ENCODE assay signal across 9 cellular contexts in the genomic region with DNA sequence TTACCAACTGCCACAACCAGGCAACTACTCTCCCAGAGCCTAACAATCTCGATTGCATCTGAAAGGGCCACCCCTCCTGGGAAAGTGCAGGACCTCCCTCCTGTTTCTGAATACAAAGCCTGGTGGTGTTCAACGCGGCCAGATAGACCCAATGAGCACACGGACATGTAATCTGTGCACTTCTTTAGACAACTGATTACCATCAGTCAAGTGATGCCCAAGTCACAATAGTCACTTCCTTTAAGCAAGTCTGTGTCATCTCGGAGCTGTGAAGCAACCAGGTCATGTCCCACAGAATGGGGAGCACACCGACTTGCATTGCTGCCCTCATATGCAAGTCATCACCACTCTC. TPM values are rescaled to one million over a fixed set of nuclear protein-coding genes. Genes with fewer than 3 reads are reported as not detected.
DNase-seq lines count a peak whose midpoint lies in the region; ATAC-seq and TF ChIP-seq lines count a peak whose summit lies in the region.
"Had no signal": no experiment of that assay in that cellular context is flagged by ENCODE, and none has a peak within 500 bp of the region (broad histone marks: within the 10 kb centered on the region; RNA-seq: fewer than 3 reads in every experiment).

No MANE protein-coding gene starts in this region.

- in situ Hi-C loops in mammary epithelial cell (cut with MboI; ENCODE audit: low sequenced_read_pairs in 2 of 2) = no loop called here

- dilution Hi-C loops in mammary epithelial cell (cut with HindIII; ENCODE audit: low sequenced_read_pairs) = no loop called here

- H3K79me2 ChIP-seq in DOHH2 (ENCODE audit: control insufficient read depth, low read length) = peaks cover 54% of the 10 kb centered on the region
- peaks cover 42% of the 10 kb centered on the region for H3K79me2 ChIP-seq in PC-3 (ENCODE audit: low read length)
- peaks cover 3% of the 10 kb centered on the region for H3K79me2 ChIP-seq in mammary epithelial cell (ENCODE audit: insufficient read depth, low read length)

- H3K36me3 ChIP-seq in DOHH2 (ENCODE audit: control insufficient read depth, low read length) (peaks cover 6% of the 10 kb centered on the region; the same call in 1 of the 2 replicates), PC-3 (ENCODE audit: low read depth, low read length) (no peaks in the 10 kb centered on the region), mammary epithelial cell (ENCODE audit: insufficient read depth, low read length) (no peaks in the 10 kb centered on the region)

- H3K4me2 ChIP-seq in DOHH2 (ENCODE audit: low read length) = peak overlapping the region; percentile 84
- peak overlapping the region; percentile 89 for H3K4me2 ChIP-seq in PC-3 (ENCODE audit: low read length)
- H3K4me2 ChIP-seq in mammary epithelial cell (ENCODE audit: insufficient read depth, low read depth, low read length) = peak overlapping the region; percentile 77

- 1% methylated on average over 6 of the region's 6 CpGs for WGBS in mammary epithelial cell (ENCODE audit: low coverage, missing lambda C conversion rate)

- H3K9ac ChIP-seq in PC-3 (ENCODE audit: low read length) (peak overlapping the region; percentile 86), mammary epithelial cell (ENCODE audit: insufficient read depth, low read length) (peak overlapping the region; percentile 88)

- H3K9me2 ChIP-seq in DOHH2 (replicated peaks; ENCODE audit: control insufficient read depth, low read length) = no peaks in the 10 kb centered on the region
- no peaks in the 10 kb centered on the region for H3K9me2 ChIP-seq in PC-3 (replicated peaks; ENCODE audit: low read length)

- H3K4me1 ChIP-seq in DOHH2 (ENCODE audit: control insufficient read depth, low read length) (peaks cover 24% of the 10 kb centered on the region), PC-3 (ENCODE audit: insufficient read depth, low read length) (peaks cover 43% of the 10 kb centered on the region), mammary epithelial cell (ENCODE audit: insufficient read depth, low read length) (peaks cover 13% of the 10 kb centered on the region)

- CTCF ChIA-PET in PC-3 (lab: Charles Lee) (no interaction called here), mammary epithelial cell (lab: Charles Lee; ENCODE audit: low non-redundant PET) (no interaction called here)

- H4K20me1 ChIP-seq in DOHH2 (ENCODE audit: control insufficient read depth, insufficient read depth, low read depth, low read length) (no peaks in the 10 kb centered on the region), PC-3 (ENCODE audit: low read length) (no peaks in the 10 kb centered on the region), mammary epithelial cell (ENCODE audit: insufficient read depth, low read length) (no peaks in the 10 kb centered on the region)

- ATAC-seq in GM19328 (IDR thresholded peaks at IDR 0.05; ENCODE audit: unreplicated experiment) = peak; percentile 38
- peak; percentile 41 for ATAC-seq in HG03354 (IDR thresholded peaks at IDR 0.05; ENCODE audit: poor library complexity, severe bottlenecking, unreplicated experiment)
- peak; percentile 14 for ATAC-seq in PC-3

- no peaks in the 10 kb centered on the region for H3K9me3 ChIP-seq in DOHH2 (ENCODE audit: control insufficient read depth, insufficient read depth, low read length)
- no peaks in the 10 kb centered on the region for H3K9me3 ChIP-seq in PC-3 (ENCODE audit: low read length)
- H3K9me3 ChIP-seq in mammary epithelial cell (replicated peaks; ENCODE audit: insufficient read depth, low read length) = no peaks in the 10 kb centered on the region

- peak; percentile 56 for DNase-seq in PC-3
- peak; percentile 67 for DNase-seq in mammary epithelial cell
- DNase-seq in inferior parietal cortex (ENCODE audit: extremely low spot score) = peak; percentile 68
- DNase-seq in stimulated activated CD4-positive, alpha-beta T cell treated with anti-CD3 and anti-CD28 coated beads, TNF-alpha, amount 100 ng/mL, for 48 hours (ENCODE audit: low read depth in 3 of 3) = peak in 2 of 3 donors; percentile 15 to 60
- no peak for DNase-seq in SW480 (ENCODE audit: low spot score)

- intact Hi-C loops in PC-3 (cut with micrococcal nuclease) (loop anchor here (10.0 kb wide), 1 partner anchor 152 kb away; no protein-coding TSS in a partner anchor), mammary epithelial cell (cut with micrococcal nuclease) (loop anchor here (2.0 to 5.0 kb wide), 4 partner anchors 44 to 1640 kb away; a partner anchor contains a TSS)

- H3F3A ChIP-seq in DOHH2 (ENCODE audit: control insufficient read depth, insufficient read depth) (no peaks in the 10 kb centered on the region), PC-3 (ENCODE audit: low read length, unreplicated experiment) (peaks cover 6% of the 10 kb centered on the region)

- no peaks in the 10 kb centered on the region for H3K27me3 ChIP-seq in DOHH2 (ENCODE audit: control insufficient read depth, low read length)
- H3K27me3 ChIP-seq in PC-3 (ENCODE audit: low read length) = no peaks in the 10 kb centered on the region
- H3K27me3 ChIP-seq in mammary epithelial cell (ENCODE audit: insufficient read depth, low read length) = no peaks in the 10 kb centered on the region

- H3K4me3 ChIP-seq in DOHH2 (ENCODE audit: low read length) = peak overlapping the region; percentile 81
- H3K4me3 ChIP-seq in PC-3 (ENCODE audit: low read length) = peak overlapping the region; percentile 89
- peak overlapping the region; percentile 60 to 77 (median 76) for H3K4me3 ChIP-seq in mammary epithelial cell (replicated peaks in 1 of 3; ENCODE audit: insufficient read depth in 1 of 3, low read depth in 2 of 3, low read length in 3 of 3)

- TF ChIP-seq CTCF in DOHH2 (IDR thresholded peaks at IDR 0.05; ENCODE audit: low read depth, low read length, poor library complexity, severe bottlenecking) (no peak), PC-3 (conservative IDR thresholded peaks at IDR 0.05; ENCODE audit: low read depth, low read length) (no peak), mammary epithelial cell (conservative IDR thresholded peaks at IDR 0.05 in 1 of 2, IDR thresholded peaks at IDR 0.05 in 1 of 2; ENCODE audit: extremely low read depth in 1 of 2, insufficient read depth in 1 of 2, low read depth in 1 of 2, low read length in 2 of 2) (no peak)

- BruUV-seq in PC-3 (replicated peaks; lab: Mats Ljungman, UMichigan) = TSS peak; percentile 67
- TSS peak; percentile 54 for BruUV-seq in mammary epithelial cell (replicated peaks; lab: Mats Ljungman, UMichigan)

- H3K27ac ChIP-seq in DOHH2 (ENCODE audit: low read depth, low read length) = peak overlapping the region; percentile 81; the same call in 1 of the 2 replicates
- H3K27ac ChIP-seq in PC-3 (ENCODE audit: low read length) = peak overlapping the region; percentile 86
- H3K27ac ChIP-seq in mammary epithelial cell (ENCODE audit: insufficient read depth, low read depth, low read length) = peak overlapping the region; percentile 73

- POLR2A ChIA-PET in PC-3 (lab: Charles Lee; ENCODE audit: unreplicated experiment) = interaction anchor here (0.7 kb wide), 1 partner anchor 116 kb away, joined by 4 read pairs; no protein-coding TSS in a partner anchor

- H2AFZ ChIP-seq in PC-3 (ENCODE audit: low read length) = peak overlapping the region; percentile 83
- H2AFZ ChIP-seq in mammary epithelial cell (ENCODE audit: low read depth, low read length) = peak overlapping the region; percentile 90

RNA-seq across cellular contexts. Expression of a gene that starts 0.7 kb away (rescaled TPM):
- 7.9 and 10.4 TPM in 2 replicates for total RNA-seq in PC-3 (2014; rRNA removed)
- 10 to 100 TPM in 1 of 2 donors, 1 to 10 TPM in 1; 9.2 to 11.8 TPM for total RNA-seq in mammary epithelial cell
- 2.4 TPM for polyA plus RNA-seq in mammary epithelial cell
- 1.7 TPM for polyA minus RNA-seq in mammary epithelial cell

RNA-seq across cellular contexts. Expression of a gene that starts 42.9 kb away (rescaled TPM):
- total RNA-seq in PC-3 (2014; rRNA removed) (2.6 TPM in 2 replicates), mammary epithelial cell (10 to 100 TPM; 18.8 to 19.3 TPM)
- polyA plus RNA-seq in mammary epithelial cell = 14.9 TPM
- 27.4 TPM for polyA minus RNA-seq in mammary epithelial cell

RNA-seq across cellular contexts. Expression of a gene that starts 48.5 kb away (rescaled TPM):
- total RNA-seq in PC-3 (2014; rRNA removed) = not detected in 2 replicates
- not detected for total RNA-seq in mammary epithelial cell
- polyA plus RNA-seq in mammary epithelial cell = not detected
- not detected for polyA minus RNA-seq in mammary epithelial cell
- total RNA-seq: pulmonary artery endothelial cell had no signal
